Comparison of ENCODE assay signal across 9 cellular contexts in genomic region chr15:43218908-43219706, GRCh38. TPM values are rescaled to one million over a fixed set of nuclear protein-coding genes. Genes with fewer than 3 reads are reported as not detected.
DNase-seq lines count a peak whose midpoint lies in the region; TF ChIP-seq lines count a peak whose summit lies in the region.
"Had no signal": no experiment of that assay in that cellular context is flagged by ENCODE, and none has a peak within 500 bp of the region (broad histone marks: within the 10 kb centered on the region; RNA-seq: fewer than 3 reads in every experiment).

No MANE protein-coding gene starts in this region.

- H3K27me3 ChIP-seq in WERI-Rb-1 (ENCODE audit: insufficient read depth, low read depth, severe bottlenecking) (no peaks in the 10 kb centered on the region), dorsolateral prefrontal cortex (peaks cover 0 to 4% (median 0%) of the 10 kb centered on the region in 45 donors)

- H3K4me3 ChIP-seq in AG10803 (ENCODE audit: low read length) (no peak overlapping the region), WERI-Rb-1 (ENCODE audit: low read depth, low read length) (no peak overlapping the region), dorsolateral prefrontal cortex (no peak overlapping the region)

- no peaks in the 10 kb centered on the region for H3K36me3 Mint-ChIP-seq in glutamatergic neuron (ENCODE audit: unreplicated experiment)

- TF ChIP-seq CTCF in AG10803 (conservative IDR thresholded peaks at IDR 0.05; ENCODE audit: low read length) (peak; percentile 33), GM12872 (IDR thresholded peaks at IDR 0.05; ENCODE audit: insufficient read depth, low read depth, low read length) (0 out of 3 replicates have a peak, but pooled peaks have one; percentile 16), WERI-Rb-1 (IDR thresholded peaks at IDR 0.05; ENCODE audit: low read depth, low read length) (peak; percentile 46; the same call in 1 of the 2 replicates), glutamatergic neuron (IDR thresholded peaks at IDR 0.05; ENCODE audit: partially characterized antibody, unreplicated experiment) (peak; percentile 48), dorsolateral prefrontal cortex (IDR thresholded peaks at IDR 0.05 in 54 of 56, conservative IDR thresholded peaks at IDR 0.05 in 2 of 56; ENCODE audit: low read depth in 1 of 56, partially characterized antibody in 56 of 56) (no peak)

- no peak overlapping the region for H3K4me3 Mint-ChIP-seq in glutamatergic neuron (ENCODE audit: unreplicated experiment)

- peak; percentile 40 for DNase-seq in AG10803 (ENCODE audit: low read depth)
- peak; percentile 34 for DNase-seq in WERI-Rb-1
- DNase-seq in glutamatergic neuron, result peak; percentile 54
- DNase-seq in dorsolateral prefrontal cortex, result no peak
- no peak for DNase-seq in NCI-H446 (lab: John Stamatoyannopoulos, UW)
- DNase-seq in ureter (ENCODE audit: low spot score), result no peak
- no peak for DNase-seq in KG1 (lab: John Stamatoyannopoulos, UW)
- DNase-seq: NCI-H1105 had no signal

- peaks cover 1% of the 10 kb centered on the region for H3K27me3 Mint-ChIP-seq in glutamatergic neuron (ENCODE audit: unreplicated experiment)

- no peak overlapping the region for H3K27ac Mint-ChIP-seq in glutamatergic neuron (ENCODE audit: unreplicated experiment)

- H3K4me1 Mint-ChIP-seq in glutamatergic neuron (ENCODE audit: low read depth, unreplicated experiment), result no peaks in the 10 kb centered on the region

- intact Hi-C loops in dorsolateral prefrontal cortex (cut with DNase I), result no loop called here

- H3K9me3 ChIP-seq in WERI-Rb-1 (ENCODE audit: severe bottlenecking), result no peaks in the 10 kb centered on the region

- H3K36me3 ChIP-seq in WERI-Rb-1, result no peaks in the 10 kb centered on the region

- H3K27ac ChIP-seq in WERI-Rb-1 (no peak overlapping the region), dorsolateral prefrontal cortex (no peak overlapping the region)

- H3K9me3 Mint-ChIP-seq in glutamatergic neuron (ENCODE audit: unreplicated experiment), result no peaks in the 10 kb centered on the region

RNA-seq across cellular contexts. Expression of gene EPB42, which starts 1.7 kb away (rescaled TPM):
- total RNA-seq in glutamatergic neuron (ENCODE audit: unreplicated experiment), result not detected
- under 1 TPM in 10 of 120 experiments, not detected in 110; 0.23 to 0.83 (median 0.40) TPM for total RNA-seq in dorsolateral prefrontal cortex
- not detected for total RNA-seq in ureter

RNA-seq across cellular contexts. Expression of gene CCNDBP1, which starts 33.9 kb away (rescaled TPM):
- 86.8 TPM for total RNA-seq in glutamatergic neuron (ENCODE audit: unreplicated experiment)
- 10 to 100 TPM; 32.7 to 77.7 (median 59.5) TPM for total RNA-seq in dorsolateral prefrontal cortex
- 55.2 TPM for total RNA-seq in ureter

RNA-seq across cellular contexts. Expression of gene TGM5, which starts 47.6 kb away (rescaled TPM):
- not detected for total RNA-seq in glutamatergic neuron (ENCODE audit: unreplicated experiment)
- under 1 TPM in 8 of 120 experiments, not detected in 112; 0.14 to 0.88 (median 0.34) TPM for total RNA-seq in dorsolateral prefrontal cortex
- total RNA-seq in ureter, result 0.91 TPM

Comparison
In these comparisons a context has a peak if more than half of its experiments do, and no peak if none do; other contexts are left out.
1. DNase-seq: peak in AG10803 (single experiment), WERI-Rb-1 (single experiment) and glutamatergic neuron (single experiment); none in dorsolateral prefrontal cortex (0 of 10), NCI-H446 (0 of 2), ureter (single experiment) and KG1 (single experiment).
2. CTCF ChIP-seq: peak in AG10803 (single experiment), GM12872 (single experiment), WERI-Rb-1 (single experiment) and glutamatergic neuron (single experiment); none in dorsolateral prefrontal cortex (0 of 56).